Comparison of ENCODE assay signal across 9 cellular contexts in genomic region chr2:288743-289361, GRCh38. TPM values are rescaled to one million over a fixed set of nuclear protein-coding genes. Genes with fewer than 3 reads are reported as not detected.
DNase-seq lines count a peak whose midpoint lies in the region; ATAC-seq and TF ChIP-seq lines count a peak whose summit lies in the region.
"Had no signal": no experiment of that assay in that cellular context is flagged by ENCODE, and none has a peak within 500 bp of the region (broad histone marks: within the 10 kb centered on the region; RNA-seq: fewer than 3 reads in every experiment).

No MANE protein-coding gene starts in this region.

- H2BK15ac ChIP-seq in mesendoderm (replicated peaks; ENCODE audit: low read depth): no peak overlapping the region

- no peak for TF ChIP-seq POLR2A in upper lobe of left lung (IDR thresholded peaks at IDR 0.05)

- peak overlapping the region; percentile 83 for H3K56ac ChIP-seq in mesendoderm (ENCODE audit: low read length)

- intact Hi-C loops in left ventricle myocardium superior (cut with micrococcal nuclease): no loop called here

- peak overlapping the region; percentile 82 for H3K4me2 ChIP-seq in mesendoderm (ENCODE audit: low read length)

- no peak overlapping the region for H2BK120ac ChIP-seq in mesendoderm (ENCODE audit: low read depth, low read length)

- H3K4me1 ChIP-seq in cardiac muscle cell (ENCODE audit: low read depth) (peaks cover 7% of the 10 kb centered on the region), mesendoderm (ENCODE audit: control insufficient read depth, low read depth, low read length) (peaks cover 12% of the 10 kb centered on the region), upper lobe of left lung (peaks cover 25 to 37% (median 28%) of the 10 kb centered on the region in 4 donors)

- DNase-seq in cardiac muscle cell (ENCODE audit: low read depth in 1 of 2, low spot score in 1 of 2) (no peak), left ventricle myocardium superior (no peak), coronary artery (ENCODE audit: low spot score) (no peak), mesendoderm (peak; percentile 72), upper lobe of left lung (no peak), G401 (ENCODE audit: low spot score) (no peak)

- H3K23ac ChIP-seq in mesendoderm (ENCODE audit: low read length): no peak overlapping the region

- no peak overlapping the region for H3K18ac ChIP-seq in mesendoderm (ENCODE audit: low read length)

- no peak for ATAC-seq in left ventricle myocardium superior
- ATAC-seq in upper lobe of left lung (ENCODE audit: low FRiP score in 2 of 2): no peak
- ATAC-seq in HG02759 (IDR thresholded peaks at IDR 0.05; ENCODE audit: unreplicated experiment): no peak
- ATAC-seq in GM18511 (IDR thresholded peaks at IDR 0.05; ENCODE audit: unreplicated experiment): no peak

- H3K4me3 ChIP-seq in cardiac muscle cell (peak overlapping the region; percentile 25), coronary artery (peak overlapping the region; percentile 74), mesendoderm (ENCODE audit: low read length) (no peak overlapping the region), upper lobe of left lung (peak overlapping the region; percentile 3 to 74 (median 62))

- TF ChIP-seq EP300 in upper lobe of left lung (IDR thresholded peaks at IDR 0.05): no peak

- no peaks in the 10 kb centered on the region for H3K79me2 ChIP-seq in mesendoderm (ENCODE audit: control insufficient read depth, insufficient read depth, low read length)

- no peak overlapping the region for H4K8ac ChIP-seq in mesendoderm (ENCODE audit: low read depth, low read length)

- H3K36me3 ChIP-seq in cardiac muscle cell: no peaks in the 10 kb centered on the region
- H3K36me3 ChIP-seq in mesendoderm (ENCODE audit: control insufficient read depth, insufficient read depth, low read length): peaks cover 3% of the 10 kb centered on the region
- no peaks in the 10 kb centered on the region for H3K36me3 ChIP-seq in upper lobe of left lung

- H3K79me1 ChIP-seq in mesendoderm (ENCODE audit: low read length): no peaks in the 10 kb centered on the region

- H3K27ac ChIP-seq in cardiac muscle cell: no peak overlapping the region
- peak overlapping the region in 1 of 2 donors; percentile 38 for H3K27ac ChIP-seq in coronary artery
- H3K27ac ChIP-seq in mesendoderm (ENCODE audit: low read depth, low read length): no peak overlapping the region
- H3K27ac ChIP-seq in upper lobe of left lung: peak overlapping the region; percentile 19 to 76 (median 66)

- no peak overlapping the region for H2AK5ac ChIP-seq in mesendoderm (ENCODE audit: low read length)

- no peak overlapping the region for H2BK5ac ChIP-seq in mesendoderm (ENCODE audit: low read length)

- H3K27me3 ChIP-seq in cardiac muscle cell (peaks cover 88% of the 10 kb centered on the region), mesendoderm (ENCODE audit: insufficient read depth, low read length, poor library complexity) (peaks cover 1% of the 10 kb centered on the region), upper lobe of left lung (peaks cover 0 to 17% (median 9%) of the 10 kb centered on the region in 4 donors)

- TF ChIP-seq CTCF in cardiac muscle cell (IDR thresholded peaks at IDR 0.05; ENCODE audit: low read depth, low read length): no peak
- no peak for TF ChIP-seq CTCF in coronary artery (IDR thresholded peaks at IDR 0.05)
- no peak for TF ChIP-seq CTCF in upper lobe of left lung (IDR thresholded peaks at IDR 0.05)

- in situ Hi-C loops in G401 (cut with HindIII; ENCODE audit: low sequenced_read_pairs): no loop called here

- WGBS in mesendoderm (ENCODE audit: extremely low coverage, insufficient coverage, low lambda C conversion rate): no CpG with 5 or more reads among the region's 47 CpGs
- whole genome bisulfite sequencing in upper lobe of left lung, 2 donors: 4 to 8% methylated on average over 11 to 28 of the region's 47 CpGs

- H3K9me3 ChIP-seq in cardiac muscle cell (ENCODE audit: low read depth) (no peaks in the 10 kb centered on the region), upper lobe of left lung (no peaks in the 10 kb centered on the region)

- no peak overlapping the region for H3K4ac ChIP-seq in mesendoderm (ENCODE audit: low read depth, low read length)

- no peak overlapping the region for H4K5ac ChIP-seq in mesendoderm (ENCODE audit: low read length)

- H3K9ac ChIP-seq in mesendoderm (ENCODE audit: low read length): peak overlapping the region; percentile 36

RNA-seq across cellular contexts. Expression of gene ALKAL2, which starts 1.0 kb away (rescaled TPM):
- total RNA-seq in cardiac muscle cell (0.95 TPM in 1 of 2 replicates, not detected in the other), left ventricle myocardium superior (1.3 TPM), upper lobe of left lung (10 to 100 TPM in 5 of 6 donors, 1 to 10 TPM in 1; 8.3 to 30.7 (median 14.8) TPM)
- 1.4 and 1.6 TPM in 2 replicates for polyA plus RNA-seq in cardiac muscle cell
- 1.9 TPM for polyA plus RNA-seq in mesendoderm (2013, experiment 1 of 2)
- polyA plus RNA-seq in mesendoderm (2013, experiment 2 of 2): 2.4 TPM
- not detected in 2 replicates for total RNA-seq in G401 (2014; rRNA removed; shearing (Covaris generic))
- total RNA-seq: SK-MEL-5 had no signal

RNA-seq across cellular contexts. Expression of gene ACP1, which starts 24.1 kb away (rescaled TPM):
- total RNA-seq in cardiac muscle cell: 92.8 and 119 TPM in 2 replicates
- 216 and 226 TPM in 2 replicates for polyA plus RNA-seq in cardiac muscle cell
- total RNA-seq in left ventricle myocardium superior: 72.9 TPM
- 118 TPM for polyA plus RNA-seq in mesendoderm (2013, experiment 1 of 2)
- 119 TPM for polyA plus RNA-seq in mesendoderm (2013, experiment 2 of 2)
- total RNA-seq in upper lobe of left lung: 100 to 1,000 TPM in 2 of 6 donors, 10 to 100 TPM in 4; 34.7 to 113 (median 73.7) TPM
- total RNA-seq in G401 (2014; rRNA removed; shearing (Covaris generic)): 170 and 198 TPM in 2 replicates

RNA-seq across cellular contexts. Expression of gene SH3YL1, which starts 25.0 kb away (rescaled TPM):
- total RNA-seq in cardiac muscle cell: 18.2 and 35.1 TPM in 2 replicates
- polyA plus RNA-seq in cardiac muscle cell: 15.8 and 22.3 TPM in 2 replicates
- 13.4 TPM for total RNA-seq in left ventricle myocardium superior
- polyA plus RNA-seq in mesendoderm (2013, experiment 1 of 2): 9.7 TPM
- polyA plus RNA-seq in mesendoderm (2013, experiment 2 of 2): 9.4 TPM
- total RNA-seq in upper lobe of left lung: 100 to 1,000 TPM in 3 of 6 donors, 10 to 100 TPM in 3; 30.5 to 140 (median 89.2) TPM
- total RNA-seq in G401 (2014; rRNA removed; shearing (Covaris generic)): 6.1 and 20.4 TPM in 2 replicates

Comparison
In these comparisons a context has a peak if more than half of its experiments do, and no peak if none do; other contexts are left out.
1. H3K27ac ChIP-seq: peak in upper lobe of left lung (4 of 4); none in cardiac muscle cell (single experiment) and mesendoderm (single experiment).